In the genomic region with DNA sequence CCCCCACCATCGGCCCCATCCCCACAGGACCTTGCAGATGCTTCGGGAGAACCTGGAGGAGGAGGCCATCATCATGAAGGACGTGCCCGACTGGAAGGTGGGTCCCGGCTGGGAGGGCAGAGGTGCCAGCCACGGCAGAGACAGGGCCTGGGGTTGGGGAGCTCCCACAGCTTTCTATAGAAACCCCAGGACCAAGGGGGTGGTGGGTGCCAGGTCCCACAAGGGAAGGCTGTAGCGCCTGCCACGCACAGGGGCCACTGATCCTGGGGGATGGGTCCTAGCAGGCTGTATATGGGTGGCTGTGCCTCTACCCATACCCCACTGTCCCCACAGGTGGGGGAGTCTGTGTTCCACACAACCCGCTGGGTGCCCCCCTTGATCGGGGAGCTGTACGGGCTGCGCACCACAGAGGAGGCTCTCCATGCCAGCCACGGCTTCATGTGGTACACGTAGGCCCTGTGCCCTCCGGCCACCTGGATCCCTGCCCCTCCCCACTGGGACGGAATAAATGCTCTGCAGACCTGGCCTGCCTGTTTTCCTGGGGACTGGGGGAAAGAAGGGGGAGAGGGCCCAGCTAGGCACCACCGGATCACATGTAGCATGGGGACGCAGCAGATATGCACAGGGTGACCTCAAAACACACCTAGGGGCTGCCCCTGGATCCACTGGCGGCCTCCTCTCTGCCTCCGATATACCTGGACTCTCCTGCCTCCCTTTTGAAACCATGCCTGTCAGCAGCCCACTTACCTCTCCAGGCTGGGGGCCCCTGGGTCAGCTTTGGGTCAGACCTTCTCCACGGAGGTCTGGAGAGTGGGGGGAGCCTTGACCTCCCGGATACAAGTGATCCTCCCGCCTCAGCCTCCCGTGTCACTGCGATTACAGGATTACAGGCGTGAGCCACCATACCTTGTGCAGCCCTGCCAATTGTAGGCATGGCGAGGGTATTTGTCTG, we compare ENCODE assay signal across 20 cellular contexts. TPM values are rescaled to one million over a fixed set of nuclear protein-coding genes. Genes with fewer than 3 reads are reported as not detected.
"Had no signal": no experiment of that assay in that cellular context is flagged by ENCODE, and none has a peak within 500 bp of the region (broad histone marks: within the 10 kb centered on the region; RNA-seq: fewer than 3 reads in every experiment).

No MANE protein-coding gene starts in this region.

- H3K27me3 ChIP-seq: spleen, upper lobe of left lung had no signal

- H3K4me3 ChIP-seq: upper lobe of left lung had no signal

- H3K27ac ChIP-seq: prostate gland, spleen, upper lobe of left lung, WERI-Rb-1 had no signal

- H3K4me1 ChIP-seq: prostate gland had no signal

- DNase-seq: activated CD4-positive, alpha-beta T cell treated with anti-CD3 and anti-CD28 coated beads, Interleukin-2, amount 10 ng/mL, durations not matched to agents 7 days and 5 days; activated CD4-positive, CD25-positive, alpha-beta regulatory T cell treated with anti-CD3 and anti-CD28 coated beads, Interleukin-2, amount 50 U/mL, for 72 hours; activated CD8-positive, alpha-beta T cell treated with anti-CD3 and anti-CD28 coated beads, Interleukin-2, amount 10 ng/mL, durations not matched to agents 7 days and 5 days; aorta; effector CD8-positive, alpha-beta T cell; erythroblast; kidney; mammary epithelial cell; natural killer cell; spleen; stimulated activated CD4-positive, alpha-beta T cell treated with anti-CD3 and anti-CD28 coated beads, Interleukin-4, amount 100 ng/mL, for 1 hour; stimulated activated naive CD4-positive, alpha-beta T cell; T-cell had no signal

- H3K9me3 ChIP-seq: prostate gland, spleen, upper lobe of left lung had no signal

- H3K36me3 ChIP-seq: prostate gland had no signal

- ATAC-seq: activated naive CD4-positive, alpha-beta T cell treated with anti-CD3 and anti-CD28 coated beads, Interleukin-2, amount 50 U/mL, for 72 hours; activated T-helper 17 cell treated with anti-CD3 and anti-CD28 coated beads, Interleukin-2, amount 50 U/mL, for 72 hours; left lobe of liver; natural killer cell; T-cell had no signal

RNA-seq across cellular contexts. Expression of gene CILP2, which starts 10.1 kb away (rescaled TPM):
- total RNA-seq: glomerular endothelial cell had no signal
